In the genomic region with DNA sequence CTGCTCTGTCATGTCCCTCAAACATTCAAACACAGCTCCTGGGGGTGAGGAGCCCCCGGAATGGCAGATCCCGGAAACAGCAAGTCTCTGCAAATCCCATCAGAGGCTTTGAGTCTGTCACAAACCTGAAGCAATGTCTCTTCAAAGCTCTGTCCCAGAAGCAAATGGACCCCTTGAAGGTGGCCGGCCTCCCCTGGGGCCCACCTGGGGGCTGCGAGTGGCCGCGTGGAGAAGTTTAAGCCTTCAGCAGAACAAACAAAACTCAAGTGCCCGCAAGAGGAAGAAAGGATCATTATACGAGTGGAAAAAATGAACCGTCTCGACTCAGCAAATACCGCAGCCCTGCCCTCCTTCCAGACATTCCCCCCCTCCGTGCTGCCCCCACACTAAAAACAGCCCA, we compare ENCODE assay signal across 16 cellular contexts. TPM values are rescaled to one million over a fixed set of nuclear protein-coding genes. Genes with fewer than 3 reads are reported as not detected.
A peak's percentile ranks its signal among the peaks of the same experiment; 100 is the strongest.
DNase-seq lines count a peak whose midpoint lies in the region; ATAC-seq and TF ChIP-seq lines count a peak whose summit lies in the region.
"Had no signal": no experiment of that assay in that cellular context is flagged by ENCODE, and none has a peak within 500 bp of the region (broad histone marks: within the 10 kb centered on the region; RNA-seq: fewer than 3 reads in every experiment).

No MANE protein-coding gene starts in this region.

- 44% methylated on average over 12 of the region's 12 CpGs for WGBS in smooth muscle cell (ENCODE audit: low lambda C conversion rate)

- H3K27me3 Mint-ChIP-seq in GM23338 (ENCODE audit: insufficient read depth, low read depth, poor library complexity) (peaks cover 6% of the 10 kb centered on the region), mesothelial cell of epicardium (ENCODE audit: low read depth) (peaks cover 2% of the 10 kb centered on the region)

- H3K9me3 Mint-ChIP-seq in GM23338 (no peaks in the 10 kb centered on the region), mesothelial cell of epicardium (no peaks in the 10 kb centered on the region)
- H3K9me3 Mint-ChIP-seq: CD14-positive monocyte; CD8-positive, alpha-beta T cell had no signal

- no peaks in the 10 kb centered on the region for H3K79me2 ChIP-seq in GM23338 (replicated peaks; ENCODE audit: insufficient read depth)
- no peaks in the 10 kb centered on the region for H3K79me2 ChIP-seq in smooth muscle cell (ENCODE audit: low read depth)

- no peak for ATAC-seq in GM23338
- ATAC-seq in HG02885 (IDR thresholded peaks at IDR 0.05; ENCODE audit: poor library complexity, unreplicated experiment) = no peak
- ATAC-seq in GM19023 (IDR thresholded peaks at IDR 0.05; ENCODE audit: unreplicated experiment) = no peak
- ATAC-seq: CD8-positive, alpha-beta T cell; HCT116 had no signal

- no peaks in the 10 kb centered on the region for H4K20me1 ChIP-seq in GM23338 (replicated peaks; ENCODE audit: insufficient read depth)
- no peaks in the 10 kb centered on the region for H4K20me1 ChIP-seq in smooth muscle cell (ENCODE audit: low read depth)

- H3K4me1 ChIP-seq in GM23338 (ENCODE audit: insufficient read depth) = no peaks in the 10 kb centered on the region
- peaks cover 55% of the 10 kb centered on the region for H3K4me1 ChIP-seq in smooth muscle cell (ENCODE audit: low read depth)

- TF ChIP-seq CTCF in GM23338 (conservative IDR thresholded peaks at IDR 0.05; ENCODE audit: low read depth in 2 of 2) (no peak), mesothelial cell of epicardium (IDR thresholded peaks at IDR 0.05; ENCODE audit: unreplicated experiment) (no peak), smooth muscle cell (IDR thresholded peaks at IDR 0.05; ENCODE audit: borderline replicate concordance, insufficient read depth, poor library complexity, severe bottlenecking) (no peak)

- no peaks in the 10 kb centered on the region for H3K9me3 ChIP-seq in smooth muscle cell (replicated peaks; ENCODE audit: low read depth)

- H3K27ac Mint-ChIP-seq in GM23338 = peak overlapping the region; percentile 80
- peak overlapping the region; percentile 30 for H3K27ac Mint-ChIP-seq in mesothelial cell of epicardium
- H3K27ac Mint-ChIP-seq: CD14-positive monocyte; CD8-positive, alpha-beta T cell had no signal

- H3F3A ChIP-seq in GM23338 (replicated peaks; ENCODE audit: low read depth) = no peaks in the 10 kb centered on the region
- no peaks in the 10 kb centered on the region for H3F3A ChIP-seq in smooth muscle cell (ENCODE audit: low read depth)

- H3K36me3 Mint-ChIP-seq in GM23338 (ENCODE audit: low read depth) (no peaks in the 10 kb centered on the region), mesothelial cell of epicardium (no peaks in the 10 kb centered on the region)
- H3K36me3 Mint-ChIP-seq: CD14-positive monocyte; CD8-positive, alpha-beta T cell had no signal

- H3K36me3 ChIP-seq in GM23338 (ENCODE audit: insufficient read depth) (no peaks in the 10 kb centered on the region), smooth muscle cell (ENCODE audit: low read depth) (no peaks in the 10 kb centered on the region)

- H3K4me3 Mint-ChIP-seq in GM23338 = no peak overlapping the region
- no peak overlapping the region for H3K4me3 Mint-ChIP-seq in mesothelial cell of epicardium
- H3K4me3 Mint-ChIP-seq: CD14-positive monocyte; CD8-positive, alpha-beta T cell had no signal

- no peak for DNase-seq in GM23338 (ENCODE audit: low spot score)
- DNase-seq in caudate nucleus (lab: John Stamatoyannopoulos, UW) = no peak
- DNase-seq in mesothelial cell of epicardium (ENCODE audit: low spot score in 2 of 2, unreplicated experiment in 2 of 2) = no peak
- no peak for DNase-seq in smooth muscle cell (lab: John Stamatoyannopoulos, UW; ENCODE audit: unreplicated experiment)
- DNase-seq in iPS-NIHi7 (ENCODE audit: extremely low spot score) = no peak
- no peak for DNase-seq in medulla oblongata (ENCODE audit: extremely low spot score)
- DNase-seq: CD8-positive, alpha-beta T cell; COR-L47; DMS153; DMS79 treated with DMSO at 0.1 percent for 48 hours; EL had no signal

- H3K27me3 ChIP-seq in GM23338 (ENCODE audit: insufficient read depth) = no peaks in the 10 kb centered on the region
- no peaks in the 10 kb centered on the region for H3K27me3 ChIP-seq in smooth muscle cell (ENCODE audit: low read depth)

- H3K4me1 Mint-ChIP-seq in GM23338 (peaks cover 21% of the 10 kb centered on the region; the same call in 2 of the 3 replicates), mesothelial cell of epicardium (peaks cover 25% of the 10 kb centered on the region)
- H3K4me1 Mint-ChIP-seq: CD14-positive monocyte had no signal

- H3K9ac ChIP-seq in smooth muscle cell (ENCODE audit: low read depth) = no peak overlapping the region

- H3K4me2 ChIP-seq in GM23338 = no peak overlapping the region
- H3K4me2 ChIP-seq in smooth muscle cell = peak overlapping the region; percentile 59

- H3K9me2 ChIP-seq in GM23338 (ENCODE audit: insufficient read depth) = no peaks in the 10 kb centered on the region

- H3K27ac ChIP-seq in GM23338 (ENCODE audit: low read depth) (no peak overlapping the region), caudate nucleus (ENCODE audit: low read depth, low read length) (peak overlapping the region; percentile 26), smooth muscle cell (ENCODE audit: low read depth) (no peak overlapping the region)
- H3K27ac ChIP-seq: 22Rv1 had no signal

- H3K4me3 ChIP-seq in GM23338 (no peak overlapping the region), smooth muscle cell (no peak overlapping the region)

- no peak overlapping the region for H2AFZ ChIP-seq in GM23338
- no peak overlapping the region for H2AFZ ChIP-seq in smooth muscle cell (ENCODE audit: low read depth)

TF ChIP-seq in GM23338, 12 proteins besides CTCF, POLR2A, EP300 and RAD21:
- TF ChIP-seq STAT1 (IDR thresholded peaks at IDR 0.05; ENCODE audit: unreplicated experiment) = no peak

RNA-seq across cellular contexts. Expression of a gene that starts 53.3 kb away (rescaled TPM):
- 0.14 and 0.66 TPM in 2 replicates for total RNA-seq in GM23338 (2014; rRNA removed; shearing (Covaris generic))
- polyA plus RNA-seq in GM23338 (2016; fragmentation: Nextera tagmentation; extraction: Ambion mirVana) (0.16 TPM in 2 replicates), smooth muscle cell (1.1 and 1.3 TPM in 2 replicates)
- total RNA-seq in mesothelial cell of epicardium (1.2 to 2.1 TPM (median 1.4 TPM) in 3 replicates), smooth muscle cell (0.72 and 1.2 TPM in 2 replicates)
- total RNA-seq: CD8-positive, alpha-beta T cell had no signal
- polyA plus RNA-seq: CD14-positive monocyte had no signal
